In genomic region chr17:18721775-18722547, GRCh38 we compare ENCODE assay signal across 10 cellular contexts. TPM values are rescaled to one million over a fixed set of nuclear protein-coding genes. Genes with fewer than 3 reads are reported as not detected.
DNase-seq lines count a peak whose midpoint lies in the region; ATAC-seq, FAIRE-seq and TF ChIP-seq lines count a peak whose summit lies in the region.
"Not testable (repeated sequence)": the region's sequence is repeated elsewhere in the genome, so short reads cannot be mapped to it uniquely, and the experiment has no call there.
"Had no signal": no experiment of that assay in that cellular context is flagged by ENCODE, and none has a peak within 500 bp of the region (broad histone marks: within the 10 kb centered on the region; RNA-seq: fewer than 3 reads in every experiment).

No MANE protein-coding gene starts in this region.

- H3K9me1 ChIP-seq in endothelial cell of umbilical vein (replicated peaks; ENCODE audit: control insufficient read depth, extremely low read depth, insufficient read depth, low read length), result not testable (repeated sequence)

- H3K27me3 Mint-ChIP-seq in HFFc6 (ENCODE audit: insufficient read depth), result not testable (repeated sequence)

- not testable (repeated sequence) for H3K9me3 ChIP-seq in SK-N-SH; endothelial cell of umbilical vein (replicated peaks; ENCODE audit: control insufficient read depth, insufficient read depth, low read length); lower lobe of right lung; psoas muscle

- CTCF ChIA-PET in SK-N-SH (lab: Yijun Ruan, JAX); endothelial cell of umbilical vein (lab: Charles Lee): not testable (repeated sequence)

- not testable (repeated sequence) for TF ChIP-seq EP300 in SK-N-SH (IDR thresholded peaks at IDR 0.05; ENCODE audit: borderline replicate concordance in 1 of 2, low read depth in 1 of 2, low read length in 1 of 2)

- H3K27ac ChIP-seq in ACC112 (ENCODE audit: low read depth, low read length) (peak overlapping the region; percentile 72), SK-N-SH (ENCODE audit: low read depth in 2 of 2, low read length in 1 of 2) (peak overlapping the region in 1 of 2 experiments; percentile 47; a peak in 1 of 4 replicates), endothelial cell of umbilical vein (ENCODE audit: insufficient read depth, low read depth, low read length) (peak overlapping the region; percentile 37), psoas muscle (peak overlapping the region; percentile 71)
- not testable (repeated sequence) for H3K27ac ChIP-seq in lower lobe of right lung

- dilution Hi-C loops in endothelial cell of umbilical vein (cut with MboI; ENCODE audit: extremely low pct_ligation_motif_present, low sequenced_read_pairs), result not testable (repeated sequence)

- 81% methylated on average over 1 of the region's 12 CpGs for WGBS in SK-N-SH (ENCODE audit: low lambda C conversion rate)
- 31 to 79% (median 73%) methylated on average over 1 to 3 of the region's 12 CpGs for WGBS in psoas muscle, 3 donors

- BruUV-seq in endothelial cell of umbilical vein (replicated peaks; lab: Mats Ljungman, UMichigan), result TSS peak; percentile 71

- peak overlapping the region; percentile 98 for H3K27ac Mint-ChIP-seq in HFFc6

- intact Hi-C loops in endothelial cell of umbilical vein (cut with micrococcal nuclease); left cardiac atrium (cut with DNase I); lower lobe of right lung (cut with DNase I); psoas muscle (cut with DNase I): not testable (repeated sequence)

- TF ChIP-seq RAD21 in SK-N-SH (IDR thresholded peaks at IDR 0.05; ENCODE audit: low read length), result not testable (repeated sequence)

- POLR2A ChIA-PET in SK-N-SH (lab: Yijun Ruan, JAX); endothelial cell of umbilical vein (lab: Charles Lee): not testable (repeated sequence)

- H3K4me3 ChIP-seq in ACC112 (ENCODE audit: low read depth, low read length); SK-N-SH (ENCODE audit: low read depth in 2 of 2, low read length in 1 of 2); endothelial cell of umbilical vein (replicated peaks in 1 of 3; ENCODE audit: insufficient read depth in 1 of 3, low read depth in 1 of 3, low read length in 3 of 3); lower lobe of right lung: not testable (repeated sequence)
- peak overlapping the region; percentile 52 for H3K4me3 ChIP-seq in psoas muscle

- H3K4me1 ChIP-seq in ACC112 (ENCODE audit: control insufficient read depth, insufficient read depth, low read length, unreplicated experiment) (peaks cover 19% of the 10 kb centered on the region), psoas muscle (peaks cover 18% of the 10 kb centered on the region)
- not testable (repeated sequence) for H3K4me1 ChIP-seq in SK-N-SH (ENCODE audit: control insufficient read depth in 1 of 2, insufficient read depth in 2 of 2, low read depth in 1 of 2, low read length in 1 of 2); endothelial cell of umbilical vein (ENCODE audit: control insufficient read depth, extremely low read depth, insufficient read depth, low read length); lower lobe of right lung

- ATAC-seq in left cardiac atrium (peak; percentile 87 to 91), lower lobe of right lung (peak; percentile 65 to 73), psoas muscle (peak; percentile 74 to 90 (median 80))

- TF ChIP-seq POLR2A in endothelial cell of umbilical vein (IDR thresholded peaks at IDR 0.05; ENCODE audit: low read depth, low read length), result not testable (repeated sequence)

- H3K9ac ChIP-seq in SK-N-SH; endothelial cell of umbilical vein (replicated peaks; ENCODE audit: extremely low read depth, insufficient read depth, low read length): not testable (repeated sequence)

- H3K36me3 Mint-ChIP-seq in HFFc6 (ENCODE audit: low read depth), result not testable (repeated sequence)

- peak; percentile 94 for FAIRE-seq in endothelial cell of umbilical vein (lab: Jason Lieb, UNC)
- peak; percentile 95 for FAIRE-seq in urothelium cell line (lab: Jason Lieb, UNC)

- peaks cover 34% of the 10 kb centered on the region for H3K4me1 Mint-ChIP-seq in HFFc6 (ENCODE audit: low read depth)

- H4K20me1 ChIP-seq in SK-N-SH (ENCODE audit: insufficient read depth); endothelial cell of umbilical vein (replicated peaks; ENCODE audit: control insufficient read depth, extremely low read depth, insufficient read depth, low read length): not testable (repeated sequence)

- not testable (repeated sequence) for DNase-seq in HFFc6; SK-N-SH; endothelial cell of umbilical vein (ENCODE audit: low read depth, low spot score); left cardiac atrium; lower lobe of right lung; psoas muscle; urothelium cell line (ENCODE audit: low spot score)

- not testable (repeated sequence) for H3K9me2 ChIP-seq in SK-N-SH

- H2AFZ ChIP-seq in ACC112 (ENCODE audit: low read length, unreplicated experiment); endothelial cell of umbilical vein (ENCODE audit: low read depth, low read length): not testable (repeated sequence)
- H2AFZ ChIP-seq in SK-N-SH (ENCODE audit: low read depth), result 0 out of 2 replicates have a peak overlapping the region, but pooled peaks have one; percentile 74

- not testable (repeated sequence) for H3K36me3 ChIP-seq in ACC112 (ENCODE audit: insufficient read depth, low read length); SK-N-SH (replicated peaks in 1 of 2; ENCODE audit: control insufficient read depth in 1 of 2, insufficient read depth in 2 of 2, low read length in 1 of 2); endothelial cell of umbilical vein (ENCODE audit: control insufficient read depth in 2 of 2, extremely low read depth in 1 of 2, insufficient read depth in 2 of 2, low read length in 2 of 2); lower lobe of right lung
- peaks cover 0 to 23% of the 10 kb centered on the region in 2 donors for H3K36me3 ChIP-seq in psoas muscle (ENCODE audit: insufficient read depth in 1 of 2, low read depth in 1 of 2)

- H3K4me2 ChIP-seq in SK-N-SH; endothelial cell of umbilical vein (ENCODE audit: insufficient read depth, low read length): not testable (repeated sequence)

- not testable (repeated sequence) for H3K9me3 Mint-ChIP-seq in HFFc6

- H3K4me3 Mint-ChIP-seq in HFFc6, result peak overlapping the region; percentile 71

- H3K27me3 ChIP-seq in ACC112 (ENCODE audit: insufficient read depth, low read length); SK-N-SH (ENCODE audit: insufficient read depth); endothelial cell of umbilical vein (ENCODE audit: control insufficient read depth in 2 of 2, insufficient read depth in 2 of 2, low read length in 2 of 2); lower lobe of right lung (ENCODE audit: low read depth); psoas muscle (ENCODE audit: insufficient read depth in 3 of 3, low read length in 2 of 3): not testable (repeated sequence)

- not testable (repeated sequence) for H3F3A ChIP-seq in SK-N-SH (replicated peaks; ENCODE audit: insufficient read depth)

- H3K79me2 ChIP-seq in ACC112 (ENCODE audit: control insufficient read depth, insufficient read depth, low read length, unreplicated experiment); SK-N-SH (ENCODE audit: insufficient read depth); endothelial cell of umbilical vein (ENCODE audit: control insufficient read depth, insufficient read depth, low read length): not testable (repeated sequence)

- not testable (repeated sequence) for TF ChIP-seq CTCF in HFFc6 (IDR thresholded peaks at IDR 0.05); SK-N-SH (IDR thresholded peaks at IDR 0.05); endothelial cell of umbilical vein (IDR thresholded peaks at IDR 0.05; ENCODE audit: extremely low read depth in 1 of 2, insufficient read depth in 1 of 2, low read depth in 1 of 2, low read length in 2 of 2); lower lobe of right lung (IDR thresholded peaks at IDR 0.05); psoas muscle (IDR thresholded peaks at IDR 0.05)

RNA-seq across cellular contexts. Expression of gene FBXW10, which starts 21.9 kb away (rescaled TPM):
- under 1 TPM in 2 of 6 experiments, not detected in 4; 0.05 to 0.07 TPM for total RNA-seq in HFFc6 (2021; fragmentation: NEBNext Ultra II Directional; extraction: Animal tissue kit (Norgen Biotek cat#: 25700))
- 0.02 and 0.03 TPM in 2 replicates for polyA plus RNA-seq in SK-N-SH (2012; rRNA removed)
- 0.01 TPM in 1 of 2 replicates, not detected in the other for polyA plus RNA-seq in SK-N-SH (2012; cell fraction: cytosol; rRNA removed)
- polyA plus RNA-seq in SK-N-SH (2012; cell fraction: nucleus; rRNA removed), result 0.11 and 0.29 TPM in 2 replicates
- total RNA-seq in endothelial cell of umbilical vein, result not detected in 2 replicates
- polyA plus RNA-seq in endothelial cell of umbilical vein, result not detected in 2 replicates
- polyA plus RNA-seq in endothelial cell of umbilical vein (2011; cell fraction: cytosol; rRNA removed), result not detected in 2 replicates
- polyA plus RNA-seq in endothelial cell of umbilical vein (2011; cell fraction: nucleus; rRNA removed), result 0.07 and 0.11 TPM in 2 replicates
- not detected in 2 replicates for polyA plus RNA-seq in endothelial cell of umbilical vein (2012)
- polyA minus RNA-seq in endothelial cell of umbilical vein, result not detected in 2 replicates
- not detected for polyA minus RNA-seq in endothelial cell of umbilical vein (2011; cell fraction: cytosol; rRNA and poly(A)+ RNA removed)
- not detected in 2 replicates for polyA minus RNA-seq in endothelial cell of umbilical vein (2011; cell fraction: nucleus; rRNA and poly(A)+ RNA removed)
- total RNA-seq in left cardiac atrium, result under 1 TPM in 1 of 2 donors, not detected in 1; 0.08 TPM
- 0.27 TPM for total RNA-seq in lower lobe of right lung
- total RNA-seq in psoas muscle, result 1 to 10 TPM in 1 of 4 donors, under 1 TPM in 3; 0.15 to 1.3 (median 0.46) TPM
- under 1 TPM; 0.07 to 0.35 (median 0.23) TPM for polyA plus RNA-seq in psoas muscle
- polyA plus RNA-seq: CD8-positive, alpha-beta memory T cell; IgD-negative memory B cell had no signal

RNA-seq across cellular contexts. Expression of gene FOXO3B, which starts 39.8 kb away (rescaled TPM):
- total RNA-seq in HFFc6 (2021; fragmentation: NEBNext Ultra II Directional; extraction: Animal tissue kit (Norgen Biotek cat#: 25700)), result 1 to 10 TPM; 2.4 to 3.7 (median 3.3) TPM
- 3.0 and 3.9 TPM in 2 replicates for polyA plus RNA-seq in SK-N-SH (2012; rRNA removed)
- 1.3 and 2.6 TPM in 2 replicates for polyA plus RNA-seq in SK-N-SH (2012; cell fraction: cytosol; rRNA removed)
- polyA plus RNA-seq in SK-N-SH (2012; cell fraction: nucleus; rRNA removed), result 5.7 and 6.5 TPM in 2 replicates
- 4.7 and 7.2 TPM in 2 replicates for total RNA-seq in endothelial cell of umbilical vein
- 9.1 and 10.0 TPM in 2 replicates for polyA plus RNA-seq in endothelial cell of umbilical vein
- 4.7 and 4.9 TPM in 2 replicates for polyA plus RNA-seq in endothelial cell of umbilical vein (2011; cell fraction: cytosol; rRNA removed)
- polyA plus RNA-seq in endothelial cell of umbilical vein (2011; cell fraction: nucleus; rRNA removed), result 6.1 and 9.4 TPM in 2 replicates
- 3.5 and 4.2 TPM in 2 replicates for polyA plus RNA-seq in endothelial cell of umbilical vein (2012)
- polyA minus RNA-seq in endothelial cell of umbilical vein, result 11.7 and 12.2 TPM in 2 replicates
- 1.6 TPM for polyA minus RNA-seq in endothelial cell of umbilical vein (2011; cell fraction: cytosol; rRNA and poly(A)+ RNA removed)
- polyA minus RNA-seq in endothelial cell of umbilical vein (2011; cell fraction: nucleus; rRNA and poly(A)+ RNA removed), result 5.4 and 6.6 TPM in 2 replicates
- 1 to 10 TPM; 1.1 to 1.9 TPM for total RNA-seq in left cardiac atrium
- total RNA-seq in lower lobe of right lung, result 1.9 TPM
- total RNA-seq in psoas muscle, result 1 to 10 TPM; 1.0 to 1.7 (median 1.3) TPM
- 1 to 10 TPM in 1 of 3 donors, under 1 TPM in 2; 0.35 to 2.1 (median 0.51) TPM for polyA plus RNA-seq in psoas muscle

RNA-seq across cellular contexts. Expression of gene TVP23B, which starts 59.0 kb away (rescaled TPM):
- 10 to 100 TPM; 50.0 to 65.2 (median 59.6) TPM for total RNA-seq in HFFc6 (2021; fragmentation: NEBNext Ultra II Directional; extraction: Animal tissue kit (Norgen Biotek cat#: 25700))
- polyA plus RNA-seq in SK-N-SH (2012; rRNA removed) (22.9 and 29.3 TPM in 2 replicates), endothelial cell of umbilical vein (11.4 and 16.8 TPM in 2 replicates), psoas muscle (10 to 100 TPM; 18.8 to 48.5 (median 40.8) TPM)
- polyA plus RNA-seq in SK-N-SH (2012; cell fraction: cytosol; rRNA removed), result 37.5 and 53.3 TPM in 2 replicates
- polyA plus RNA-seq in SK-N-SH (2012; cell fraction: nucleus; rRNA removed), result 4.9 and 16.0 TPM in 2 replicates
- total RNA-seq in endothelial cell of umbilical vein (29.6 and 34.4 TPM in 2 replicates), left cardiac atrium (10 to 100 TPM; 28.5 to 38.9 TPM), lower lobe of right lung (36.8 TPM), psoas muscle (10 to 100 TPM; 11.8 to 21.1 (median 15.5) TPM)
- polyA plus RNA-seq in endothelial cell of umbilical vein (2011; cell fraction: cytosol; rRNA removed), result 14.1 and 14.9 TPM in 2 replicates
- 12.6 and 18.8 TPM in 2 replicates for polyA plus RNA-seq in endothelial cell of umbilical vein (2011; cell fraction: nucleus; rRNA removed)
- 32.5 and 36.4 TPM in 2 replicates for polyA plus RNA-seq in endothelial cell of umbilical vein (2012)
- 28.1 and 35.9 TPM in 2 replicates for polyA minus RNA-seq in endothelial cell of umbilical vein
- polyA minus RNA-seq in endothelial cell of umbilical vein (2011; cell fraction: cytosol; rRNA and poly(A)+ RNA removed), result 15.9 TPM
- polyA minus RNA-seq in endothelial cell of umbilical vein (2011; cell fraction: nucleus; rRNA and poly(A)+ RNA removed), result 23.8 and 28.3 TPM in 2 replicates
